In genomic region chr1:163115887-163116286, GRCh38 we compare ENCODE assay signal across 1 cellular context.
TF ChIP-seq lines count a peak whose summit lies in the region.

No MANE protein-coding gene starts in this region.

TF ChIP-seq in SK-N-SH treated with all-trans-retinoic acid at 6 μM for 48 hours, 23 proteins besides CTCF, POLR2A, EP300 and RAD21 (continued from another document):
- TF ChIP-seq OSR1 (CRISPR knock-in tag; IDR thresholded peaks at IDR 0.05) (no peak), ISL1 (CRISPR knock-in tag; IDR thresholded peaks at IDR 0.05) (no peak), ARNTL (CRISPR knock-in tag; IDR thresholded peaks at IDR 0.05; ENCODE audit: borderline replicate concordance, low read depth) (no peak), GLIS3 (CRISPR knock-in tag; IDR thresholded peaks at IDR 0.05) (no peak), TOX (CRISPR knock-in tag; IDR thresholded peaks at IDR 0.05; ENCODE audit: borderline replicate concordance) (no peak), RARB (CRISPR knock-in tag; IDR thresholded peaks at IDR 0.05) (no peak)
